9 cellular contexts compared by ENCODE assay signal in the genomic region with DNA sequence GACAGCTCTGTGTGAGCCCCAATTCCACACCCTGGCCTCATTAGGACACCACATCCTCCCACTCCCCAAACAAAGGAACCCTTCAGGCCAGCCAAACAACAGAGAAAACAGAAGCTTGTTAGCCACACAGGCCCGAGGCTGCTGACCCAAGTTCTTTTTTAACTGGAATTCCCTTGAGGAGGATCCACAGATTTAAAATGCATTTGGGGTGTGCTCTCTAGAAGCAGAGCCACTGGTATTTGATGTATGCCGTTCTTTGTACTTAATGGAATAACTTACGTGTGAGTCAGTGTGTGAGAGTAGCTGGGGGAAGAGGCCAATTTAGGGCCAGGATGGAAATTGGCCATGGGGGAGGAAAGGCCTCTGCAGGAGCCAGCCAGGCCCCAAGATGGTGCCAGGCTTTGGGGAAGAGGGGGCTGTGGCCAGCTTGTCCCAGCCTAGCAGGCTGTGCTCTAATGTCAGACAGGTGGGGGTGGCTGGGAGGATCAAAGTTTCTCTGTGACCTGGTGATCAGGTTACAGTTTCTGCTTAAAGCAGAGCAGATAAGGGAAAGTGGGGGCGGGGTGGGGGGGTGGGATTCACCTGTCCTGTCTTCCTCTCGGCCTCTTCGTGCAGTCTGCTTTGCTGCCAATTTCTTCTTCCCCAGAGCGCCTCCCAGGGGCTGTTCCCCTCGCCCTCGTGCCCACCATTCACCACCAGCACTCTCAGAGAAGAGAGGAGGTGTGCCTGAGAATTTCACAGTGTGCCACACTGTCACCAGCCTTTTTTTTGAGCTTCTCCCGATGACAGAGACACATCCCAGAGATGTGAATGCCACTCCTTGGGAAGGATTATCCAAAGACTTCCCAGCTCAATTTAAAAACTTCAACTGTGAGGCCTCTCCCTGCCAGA. TPM values are rescaled to one million over a fixed set of nuclear protein-coding genes. Genes with fewer than 3 reads are reported as not detected.
A peak's percentile ranks its signal among the peaks of the same experiment; 100 is the strongest.
DNase-seq lines count a peak whose midpoint lies in the region; ATAC-seq and TF ChIP-seq lines count a peak whose summit lies in the region.
"Had no signal": no experiment of that assay in that cellular context is flagged by ENCODE, and none has a peak within 500 bp of the region (broad histone marks: within the 10 kb centered on the region; RNA-seq: fewer than 3 reads in every experiment).

No MANE protein-coding gene starts in this region.

- peak overlapping the region; percentile 47 for H3K27ac ChIP-seq in WERI-Rb-1

- no peaks in the 10 kb centered on the region for H3K9me3 Mint-ChIP-seq in effector memory CD8-positive, alpha-beta T cell

- no peak for TF ChIP-seq CTCF in HFF-Myc (IDR thresholded peaks at IDR 0.05; ENCODE audit: low read depth, low read length, missing control alignments)
- 0 out of 2 replicates have a peak, but pooled peaks have one; percentile 6 for TF ChIP-seq CTCF in WERI-Rb-1 (IDR thresholded peaks at IDR 0.05; ENCODE audit: low read depth, low read length)

- H3K27me3 Mint-ChIP-seq in effector memory CD8-positive, alpha-beta T cell = no peaks in the 10 kb centered on the region

- H3K4me1 Mint-ChIP-seq in effector memory CD8-positive, alpha-beta T cell (ENCODE audit: low read depth in 2 of 2) = peaks cover 11 to 12% of the 10 kb centered on the region in 2 donors

- peaks cover 3% of the 10 kb centered on the region for H3K36me3 Mint-ChIP-seq in effector memory CD8-positive, alpha-beta T cell (ENCODE audit: insufficient read depth)

- no peaks in the 10 kb centered on the region for H3K36me3 ChIP-seq in WERI-Rb-1

- peak overlapping the region in 1 of 2 donors; percentile 76 for H3K27ac Mint-ChIP-seq in effector memory CD8-positive, alpha-beta T cell

- DNase-seq in HFF-Myc (ENCODE audit: extremely low read depth, low read depth) = peak; percentile 84
- DNase-seq in WERI-Rb-1 = peak; percentile 67
- no peak for DNase-seq in Right ventricle myocardium superior
- DNase-seq in pons (ENCODE audit: low spot score) = peak; percentile 97
- no peak for DNase-seq in effector memory CD8-positive, alpha-beta T cell
- DNase-seq in NCI-H1436 treated with DMSO at 0.1 percent for 48 hours (lab: John Stamatoyannopoulos, UW) = no peak
- DNase-seq in DMS53 (lab: John Stamatoyannopoulos, UW) = no peak

- peak; percentile 54 for ATAC-seq in Right ventricle myocardium superior (ENCODE audit: poor library complexity)
- no peak for ATAC-seq in effector memory CD8-positive, alpha-beta T cell (replicated peaks)
- ATAC-seq in GM18519 (IDR thresholded peaks at IDR 0.05; ENCODE audit: low FRiP score, unreplicated experiment) = no peak

- H3K4me3 ChIP-seq in HFF-Myc (replicated peaks; ENCODE audit: low read depth, low read length) (no peak overlapping the region), WERI-Rb-1 (ENCODE audit: low read depth, low read length) (no peak overlapping the region)

- H3K9me3 ChIP-seq in WERI-Rb-1 (ENCODE audit: severe bottlenecking) = no peaks in the 10 kb centered on the region

- intact Hi-C loops in Right ventricle myocardium superior (cut with DNase I) = loop anchor here (5.0 to 10.0 kb wide), 3 partner anchors 51 to 109 kb away; partner anchors contain the start of genes DRC3 and TOM1L2

- no peak overlapping the region for H3K4me3 Mint-ChIP-seq in effector memory CD8-positive, alpha-beta T cell

- H3K27me3 ChIP-seq in WERI-Rb-1 (ENCODE audit: insufficient read depth, low read depth, severe bottlenecking) = no peaks in the 10 kb centered on the region

RNA-seq across cellular contexts. Expression of gene TOM1L2, which starts 50.8 kb away (rescaled TPM):
- total RNA-seq in Right ventricle myocardium superior = 253 TPM

RNA-seq across cellular contexts. Expression of gene DRC3, which starts 51.2 kb away (rescaled TPM):
- total RNA-seq in Right ventricle myocardium superior = 1.4 TPM
- total RNA-seq: T-helper 2 cell treated with Interferon-gamma antibody and Interleukin-4, amounts not matched to agents 100 ng/mL and 5 ng/mL, for 36 hours had no signal

Comparison
In these comparisons a context has a peak if more than half of its experiments do, and no peak if none do; other contexts are left out.
1. DNase-seq: peak in HFF-Myc (single experiment), WERI-Rb-1 (single experiment) and pons (single experiment); none in Right ventricle myocardium superior (single experiment), effector memory CD8-positive, alpha-beta T cell (0 of 3), NCI-H1436 treated with DMSO at 0.1 percent for 48 hours (single experiment) and DMS53 (single experiment).